In the genomic region with DNA sequence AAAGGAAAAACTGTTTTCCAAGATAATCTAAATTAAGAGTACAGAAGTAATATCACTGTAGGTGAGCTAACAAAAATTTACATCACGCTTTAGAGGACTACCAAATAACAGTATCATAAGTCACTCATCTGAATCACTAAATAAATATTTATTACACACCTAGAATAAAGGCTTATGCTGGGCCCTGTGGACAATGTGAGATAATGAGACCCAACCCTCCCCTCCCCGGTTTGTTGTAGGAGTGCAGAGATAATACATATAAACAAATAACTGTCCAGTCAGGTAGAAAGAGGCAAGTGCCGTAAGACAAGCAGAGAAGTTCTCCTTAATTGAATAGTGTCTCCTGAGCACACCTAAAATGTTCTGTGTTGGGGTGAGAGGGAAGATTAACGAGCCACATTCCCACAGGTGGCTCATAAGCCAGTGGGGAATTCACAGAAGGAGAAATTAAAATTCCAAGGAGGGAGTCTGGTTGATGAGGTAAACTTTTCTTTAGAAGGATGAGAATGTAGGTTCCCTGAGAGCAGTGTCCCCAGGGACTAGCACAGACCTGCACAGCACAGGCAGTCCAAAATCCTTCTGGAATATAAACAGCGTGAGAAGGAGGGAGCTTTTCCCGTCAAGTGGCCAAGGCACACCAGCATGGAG, we compare ENCODE assay signal across 14 cellular contexts.
DNase-seq lines count a peak whose midpoint lies in the region; ATAC-seq, FAIRE-seq and TF ChIP-seq lines count a peak whose summit lies in the region.
"Had no signal": no experiment of that assay in that cellular context is flagged by ENCODE, and none has a peak within 500 bp of the region (broad histone marks: within the 10 kb centered on the region; RNA-seq: fewer than 3 reads in every experiment).

No MANE protein-coding gene starts in this region.

- peak; percentile 69 for ATAC-seq in K562
- ATAC-seq: sciatic nerve had no signal

- no TSS peak for BruUV-seq in K562 (replicated peaks; lab: Mats Ljungman, UMichigan)

- no peak for TF ChIP-seq RAD21 in K562 (CRISPR knock-in tag; conservative IDR thresholded peaks at IDR 0.05 in 1 of 2, IDR thresholded peaks at IDR 0.05 in 1 of 2)

- intact Hi-C loops in K562 (cut with micrococcal nuclease) = no loop called here

- H3K9me3 ChIP-seq in K562 (replicated peaks; ENCODE audit: control insufficient read depth, insufficient read depth, low read depth, low read length) (no peaks in the 10 kb centered on the region), muscle layer of duodenum (ENCODE audit: control insufficient read depth in 1 of 2, low read length in 2 of 2) (no peaks in the 10 kb centered on the region)
- H3K9me3 ChIP-seq: BLaER1 had no signal

- 57% methylated on average over 6 of the region's 6 CpGs for WGBS in K562 (ENCODE audit: insufficient coverage, low coverage, missing lambda C conversion rate)

- peak; percentile 6 for FAIRE-seq in K562 (lab: Jason Lieb, UNC)

- no peak overlapping the region for H2AFZ ChIP-seq in K562 (ENCODE audit: low read depth, low read length)

- peaks cover 5% of the 10 kb centered on the region; the same call in 2 of the 3 replicates for H3K36me3 ChIP-seq in K562 (ENCODE audit: control insufficient read depth, insufficient read depth, low read length)
- H3K36me3 ChIP-seq in muscle layer of duodenum (ENCODE audit: control insufficient read depth in 1 of 2, insufficient read depth in 2 of 2, low read length in 2 of 2) = no peaks in the 10 kb centered on the region
- H3K36me3 ChIP-seq: BLaER1 had no signal

- peaks cover 15% of the 10 kb centered on the region; the same call in 2 of the 3 replicates for H3K79me2 ChIP-seq in K562 (ENCODE audit: control insufficient read depth, insufficient read depth, low read length)

- no peaks in the 10 kb centered on the region for H3K36me3 Mint-ChIP-seq in immature natural killer cell
- H3K36me3 Mint-ChIP-seq: activated naive CD4-positive, alpha-beta T cell treated with anti-CD3 and anti-CD28 coated beads, Interleukin-2, amount 10 ng/mL, durations not matched to agents 7 days and 5 days had no signal

- H3K27ac ChIP-seq in K562 (ENCODE audit: extremely low read depth, low read depth, low read length) (no peak overlapping the region), muscle layer of duodenum (ENCODE audit: low read length) (peak overlapping the region; percentile 10)
- H3K27ac ChIP-seq: BLaER1 had no signal

- H3K27me3 Mint-ChIP-seq in immature natural killer cell (ENCODE audit: low read depth in 3 of 3) = peaks cover 0 to 8% (median 4%) of the 10 kb centered on the region in 3 donors
- H3K27me3 Mint-ChIP-seq: activated naive CD4-positive, alpha-beta T cell treated with anti-CD3 and anti-CD28 coated beads, Interleukin-2, amount 10 ng/mL, durations not matched to agents 7 days and 5 days; dendritic cell treated with granulocyte-macrophage colony-stimulating factor and Interleukin-4, amounts not matched to agents 40 ng/mL and 50 ng/mL, for 4 days had no signal

- CTCF ChIA-PET in K562 (lab: Yijun Ruan, JAX; ENCODE audit: low intra/inter-chr PET ratio) = no interaction called here

- no peaks in the 10 kb centered on the region for H4K20me1 ChIP-seq in K562 (replicated peaks; ENCODE audit: control insufficient read depth, insufficient read depth, low read length)
- H4K20me1 ChIP-seq: BLaER1 had no signal

- H3K4me1 Mint-ChIP-seq in immature natural killer cell = no peaks in the 10 kb centered on the region
- H3K4me1 Mint-ChIP-seq: activated naive CD4-positive, alpha-beta T cell treated with anti-CD3 and anti-CD28 coated beads, Interleukin-2, amount 10 ng/mL, durations not matched to agents 7 days and 5 days had no signal

- H3K9ac ChIP-seq in K562 (ENCODE audit: insufficient read depth in 1 of 2, low read depth in 2 of 2, low read length in 2 of 2) = no peak overlapping the region
- H3K9ac ChIP-seq: BLaER1 had no signal

- no peak overlapping the region for H3K4me2 ChIP-seq in K562 (ENCODE audit: insufficient read depth, low read length)
- H3K4me2 ChIP-seq: BLaER1 had no signal

- POLR2A ChIA-PET in K562 (lab: Yijun Ruan, JAX) = interaction anchor here (1.0 kb wide), 1 partner anchor 8 kb away, joined by 3 read pairs; no protein-coding TSS in a partner anchor

- in situ Hi-C loops in K562 (cut with MboI) = no loop called here

- no peaks in the 10 kb centered on the region for H3K27me3 ChIP-seq in K562 (ENCODE audit: control insufficient read depth in 2 of 2, insufficient read depth in 2 of 2, low read length in 2 of 2)
- H3K27me3 ChIP-seq in muscle layer of duodenum (ENCODE audit: low read depth, low read length) = no peaks in the 10 kb centered on the region
- H3K27me3 ChIP-seq: BLaER1 had no signal

- H3K9me1 ChIP-seq in K562 (ENCODE audit: control insufficient read depth, insufficient read depth, low read length) = no peaks in the 10 kb centered on the region

- no peak for TF ChIP-seq EP300 in K562 (IDR thresholded peaks at IDR 0.05; ENCODE audit: low read length)

- H3K4me3 Mint-ChIP-seq in immature natural killer cell = no peak overlapping the region
- H3K4me3 Mint-ChIP-seq: activated naive CD4-positive, alpha-beta T cell treated with anti-CD3 and anti-CD28 coated beads, Interleukin-2, amount 10 ng/mL, durations not matched to agents 7 days and 5 days; dendritic cell treated with granulocyte-macrophage colony-stimulating factor and Interleukin-4, amounts not matched to agents 40 ng/mL and 50 ng/mL, for 4 days had no signal

- no peak overlapping the region for H3K4me3 ChIP-seq in K562
- H3K4me3 ChIP-seq in muscle layer of duodenum (ENCODE audit: low read depth in 1 of 2, low read length in 2 of 2) = no peak overlapping the region
- H3K4me3 ChIP-seq: BLaER1 had no signal

- no peaks in the 10 kb centered on the region for H3K9me3 Mint-ChIP-seq in immature natural killer cell
- H3K9me3 Mint-ChIP-seq: activated naive CD4-positive, alpha-beta T cell treated with anti-CD3 and anti-CD28 coated beads, Interleukin-2, amount 10 ng/mL, durations not matched to agents 7 days and 5 days; dendritic cell treated with granulocyte-macrophage colony-stimulating factor and Interleukin-4, amounts not matched to agents 40 ng/mL and 50 ng/mL, for 4 days had no signal

- no peak for TF ChIP-seq CTCF in K562 (IDR thresholded peaks at IDR 0.05 in 2 of 3, conservative IDR thresholded peaks at IDR 0.05 in 1 of 3; ENCODE audit: insufficient read depth in 2 of 3, low read depth in 1 of 3, low read length in 3 of 3)

- TF ChIP-seq POLR2A in K562 (conservative IDR thresholded peaks at IDR 0.05) = no peak

- DNase-seq in COR-L47 (lab: John Stamatoyannopoulos, UW) = peak; percentile 14
- DNase-seq in HPDE6-E6E7 (ENCODE audit: extremely low spot score) = peak; percentile 37
- peak in 1 of 4 experiments; percentile 25 for DNase-seq in K562 (ENCODE audit: extremely low read depth in 1 of 4, low spot score in 3 of 4)
- DNase-seq in cortex of kidney (lab: John Stamatoyannopoulos, UW) = no peak
- DNase-seq in immature natural killer cell = no peak
- DNase-seq in AML-193 (lab: John Stamatoyannopoulos, UW) = no peak
- DNase-seq: activated naive CD4-positive, alpha-beta T cell treated with anti-CD3 and anti-CD28 coated beads, Interleukin-2, amount 10 ng/mL, durations not matched to agents 7 days and 5 days; DMS 273 treated with DMSO at 0.1 percent for 48 hours; H7; stimulated activated CD4-positive, alpha-beta T cell treated with anti-CD3 and anti-CD28 coated beads, Interleukin-4, amount 100 ng/mL, for 1 hour had no signal

- no peak overlapping the region for H3K27ac Mint-ChIP-seq in immature natural killer cell
- H3K27ac Mint-ChIP-seq: activated naive CD4-positive, alpha-beta T cell treated with anti-CD3 and anti-CD28 coated beads, Interleukin-2, amount 10 ng/mL, durations not matched to agents 7 days and 5 days; dendritic cell treated with granulocyte-macrophage colony-stimulating factor and Interleukin-4, amounts not matched to agents 40 ng/mL and 50 ng/mL, for 4 days had no signal

- H3K4me1 ChIP-seq in K562 (replicated peaks in 1 of 2; ENCODE audit: control insufficient read depth in 2 of 2, insufficient read depth in 2 of 2, low read length in 2 of 2) (peaks cover 0 to 14% of the 10 kb centered on the region in 2 experiments; a peak in 3 of 5 replicates), muscle layer of duodenum (ENCODE audit: control insufficient read depth in 1 of 2, insufficient read depth in 2 of 2, low read length in 2 of 2) (peaks cover 3 to 6% of the 10 kb centered on the region in 2 donors)
- H3K4me1 ChIP-seq: BLaER1 had no signal

TF ChIP-seq in K562, 482 proteins besides CTCF, POLR2A, EP300 and RAD21:
- 0 out of 2 replicates have a peak, but pooled peaks have one; percentile 8 for TF ChIP-seq ARID1B (IDR thresholded peaks at IDR 0.05)
- TF ChIP-seq HNRNPUL1 (IDR thresholded peaks at IDR 0.05; ENCODE audit: low read length) = no peak

Comparison
In these comparisons a context has a peak if more than half of its experiments do, and no peak if none do; other contexts are left out.
1. DNase-seq: peak in COR-L47 (single experiment) and HPDE6-E6E7 (single experiment); none in cortex of kidney (single experiment), immature natural killer cell (0 of 3) and AML-193 (0 of 2).